ENCODE assay signal across 7 cellular contexts in the genomic region with DNA sequence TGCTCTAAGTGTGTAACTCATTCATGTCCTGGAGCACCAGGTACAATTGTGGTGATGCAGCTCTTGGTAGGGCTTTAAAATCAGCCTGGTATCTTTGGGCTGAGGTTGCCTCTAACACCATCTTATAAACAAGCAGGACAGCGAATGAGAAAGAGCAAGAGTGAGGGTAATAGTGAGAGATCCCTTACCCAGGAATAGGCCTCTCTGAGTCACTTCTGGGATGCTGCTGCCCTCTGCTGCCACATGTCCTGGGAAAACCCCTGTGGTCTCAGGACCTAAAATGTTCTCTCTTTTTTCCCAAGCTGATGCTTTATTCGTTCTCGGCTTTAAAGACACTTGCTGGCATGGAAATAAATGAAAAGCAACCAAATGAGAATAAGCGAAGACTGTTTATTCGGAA. TPM values are rescaled to one million over a fixed set of nuclear protein-coding genes. Genes with fewer than 3 reads are reported as not detected.
"Had no signal": no experiment of that assay in that cellular context is flagged by ENCODE, and none has a peak within 500 bp of the region (broad histone marks: within the 10 kb centered on the region; RNA-seq: fewer than 3 reads in every experiment).

No MANE protein-coding gene starts in this region.

RNA-seq across cellular contexts. Expression of a gene that starts 7.2 kb away (rescaled TPM):
- total RNA-seq: K562, M059J, Peyer's patch, Right ventricle myocardium superior, RPMI7951, SJSA1 had no signal
- polyA plus RNA-seq: IgD-negative memory B cell, K562 had no signal

RNA-seq across cellular contexts. Expression of a gene that starts 39.0 kb away (rescaled TPM):
- total RNA-seq: Peyer's patch, Right ventricle myocardium superior, RPMI7951, SJSA1 had no signal
- polyA plus RNA-seq: IgD-negative memory B cell had no signal

RNA-seq across cellular contexts. Expression of a gene that starts 52.2 kb away (rescaled TPM):
- total RNA-seq: Peyer's patch, SJSA1 had no signal
